ENCODE assay signal across 8 cellular contexts in genomic region chr1:247373721-247374141, GRCh38. TPM values are rescaled to one million over a fixed set of nuclear protein-coding genes. Genes with fewer than 3 reads are reported as not detected.
DNase-seq lines count a peak whose midpoint lies in the region; ATAC-seq and TF ChIP-seq lines count a peak whose summit lies in the region.

No MANE protein-coding gene starts in this region.

- H3K4me3 ChIP-seq in CD8-positive, alpha-beta T cell (ENCODE audit: low read depth, low read length), result peak overlapping the region; percentile 37
- H3K4me3 ChIP-seq in heart right ventricle, result peak overlapping the region in 8 of 10 donors; percentile 27 to 53 (median 41)

- H3K9me3 Mint-ChIP-seq in CD8-positive, alpha-beta T cell, result no peaks in the 10 kb centered on the region
- no peaks in the 10 kb centered on the region for H3K9me3 Mint-ChIP-seq in activated naive CD4-positive, alpha-beta T cell treated with anti-CD3 and anti-CD28 coated beads for 36 hours

- no peaks in the 10 kb centered on the region for H3K27me3 ChIP-seq in CD8-positive, alpha-beta T cell (ENCODE audit: insufficient read depth, low read length)
- peaks cover 0 to 14% (median 3%) of the 10 kb centered on the region in 7 donors for H3K27me3 ChIP-seq in heart right ventricle

- WGBS in heart right ventricle, 2 donors, result 8 to 15% methylated on average over 26 of the region's 26 CpGs

- peak; percentile 48 for TF ChIP-seq CTCF in CD8-positive, alpha-beta T cell (IDR thresholded peaks at IDR 0.05)
- peak in 7 of 9 donors; percentile 37 to 67 (median 56) for TF ChIP-seq CTCF in heart right ventricle (IDR thresholded peaks at IDR 0.05)

- in situ Hi-C loops in SK-MEL-5 (cut with HindIII; ENCODE audit: low pct_unique_long_range_greater_than_20kb, low sequenced_read_pairs), result no loop called here

- H3K27ac ChIP-seq in CD8-positive, alpha-beta T cell (ENCODE audit: low read depth, low read length), result no peak overlapping the region
- peak overlapping the region in 1 of 10 donors; percentile 38 for H3K27ac ChIP-seq in heart right ventricle

- POLR2A ChIA-PET in CD8-positive, alpha-beta T cell (lab: Charles Lee), result interaction anchor here (1.5 kb wide), 1 partner anchor 50 kb away, joined by 3 read pairs; no protein-coding TSS in a partner anchor

- peaks cover 6% of the 10 kb centered on the region for H3K4me1 Mint-ChIP-seq in CD8-positive, alpha-beta T cell (ENCODE audit: low read depth)
- H3K4me1 Mint-ChIP-seq in activated naive CD4-positive, alpha-beta T cell treated with anti-CD3 and anti-CD28 coated beads for 36 hours (ENCODE audit: low read depth), result peaks cover 3% of the 10 kb centered on the region

- intact Hi-C loops in CD8-positive, alpha-beta T cell (cut with DNase I, micrococcal nuclease), result loop anchor here (1.0 to 5.0 kb wide), 4 partner anchors 17 to 466 kb away; partner anchors contain the start of gene ZNF496 (in 1 of the 2)
- intact Hi-C loops in activated naive CD4-positive, alpha-beta T cell treated with anti-CD3 and anti-CD28 coated beads for 36 hours (cut with micrococcal nuclease), result loop anchor here (5.0 kb wide), 1 partner anchor 466 kb away; no protein-coding TSS in a partner anchor
- intact Hi-C loops in heart right ventricle (cut with DNase I), result loop anchor here in 5 of 10 donors (5.0 to 10.0 kb wide), 4 partner anchors 41 to 331 kb away; partner anchors contain the start of gene ZNF496 (in 2 of the 5)

- peak overlapping the region; percentile 56 for H3K4me3 Mint-ChIP-seq in CD8-positive, alpha-beta T cell
- no peak overlapping the region for H3K4me3 Mint-ChIP-seq in activated naive CD4-positive, alpha-beta T cell treated with anti-CD3 and anti-CD28 coated beads for 36 hours

- H3K36me3 Mint-ChIP-seq in CD8-positive, alpha-beta T cell, result no peaks in the 10 kb centered on the region
- no peaks in the 10 kb centered on the region for H3K36me3 Mint-ChIP-seq in activated naive CD4-positive, alpha-beta T cell treated with anti-CD3 and anti-CD28 coated beads for 36 hours (ENCODE audit: low read depth)

- no peaks in the 10 kb centered on the region for H3K4me1 ChIP-seq in CD8-positive, alpha-beta T cell (ENCODE audit: insufficient read depth, low read length)
- peaks cover 0 to 13% (median 0%) of the 10 kb centered on the region in 9 donors for H3K4me1 ChIP-seq in heart right ventricle

- H3K36me3 ChIP-seq in CD8-positive, alpha-beta T cell (ENCODE audit: insufficient read depth, low read length), result no peaks in the 10 kb centered on the region
- H3K36me3 ChIP-seq in heart right ventricle, result no peaks in the 10 kb centered on the region

- CTCF ChIA-PET in CD8-positive, alpha-beta T cell (lab: Charles Lee), result interaction anchor here (0.7 to 3.7 kb wide), 22 partner anchors 10 to 726 kb away, joined by 3 to 82 read pairs (median 5); partner anchors contain the start of gene NLRP3
- CTCF ChIA-PET in activated naive CD4-positive, alpha-beta T cell treated with anti-CD3 and anti-CD28 coated beads for 36 hours (lab: Charles Lee), result interaction anchor here (0.6 to 3.7 kb wide), 19 partner anchors 10 to 205 kb away, joined by 3 to 80 read pairs (median 4); partner anchors contain the start of gene ZNF496

- peaks cover 2% of the 10 kb centered on the region for H3K27me3 Mint-ChIP-seq in CD8-positive, alpha-beta T cell (ENCODE audit: low read depth)
- H3K27me3 Mint-ChIP-seq in activated naive CD4-positive, alpha-beta T cell treated with anti-CD3 and anti-CD28 coated beads for 36 hours (ENCODE audit: low read depth), result peaks cover 6% of the 10 kb centered on the region

- no peak overlapping the region for H3K27ac Mint-ChIP-seq in CD8-positive, alpha-beta T cell
- H3K27ac Mint-ChIP-seq in activated naive CD4-positive, alpha-beta T cell treated with anti-CD3 and anti-CD28 coated beads for 36 hours, result no peak overlapping the region

- H3K9me3 ChIP-seq in CD8-positive, alpha-beta T cell (ENCODE audit: low read length), result no peaks in the 10 kb centered on the region
- H3K9me3 ChIP-seq in heart right ventricle, result no peaks in the 10 kb centered on the region

- peak; percentile 86 for ATAC-seq in CD8-positive, alpha-beta T cell
- peak; percentile 45 for ATAC-seq in HG02571 (IDR thresholded peaks at IDR 0.05; ENCODE audit: unreplicated experiment)
- ATAC-seq in heart right ventricle, result peak; percentile 48 to 87 (median 62)
- ATAC-seq in GM18909 (IDR thresholded peaks at IDR 0.05; ENCODE audit: poor library complexity, unreplicated experiment), result no peak

- DNase-seq in CD8-positive, alpha-beta T cell, result peak; percentile 9 to 74 (median 65)
- DNase-seq in SK-MEL-5 (ENCODE audit: low read depth, low spot score), result peak; percentile 71
- DNase-seq in activated naive CD4-positive, alpha-beta T cell treated with anti-CD3 and anti-CD28 coated beads for 36 hours, result peak; percentile 74
- peak; percentile 54 to 60 for DNase-seq in heart right ventricle
- DNase-seq in smooth muscle cell of the brain vasculature (ENCODE audit: low read depth, low spot score), result peak; percentile 20
- no peak for DNase-seq in GF-D8 (lab: John Stamatoyannopoulos, UW)

RNA-seq across cellular contexts. Expression of gene ZNF496, which starts 42.1 kb away (rescaled TPM):
- total RNA-seq in CD8-positive, alpha-beta T cell, result 10 to 100 TPM; 43.4 to 47.2 TPM
- 7.9 and 9.3 TPM in 2 replicates for total RNA-seq in SK-MEL-5 (2014; rRNA removed; shearing (Covaris generic))
- 17.5 and 18.8 TPM in 2 replicates for polyA plus RNA-seq in SK-MEL-5 (2015; cell fraction: cytosol; rRNA removed)
- 17.0 and 17.8 TPM in 2 replicates for polyA plus RNA-seq in SK-MEL-5 (2015; cell fraction: nucleus; rRNA removed)
- total RNA-seq in activated naive CD4-positive, alpha-beta T cell treated with anti-CD3 and anti-CD28 coated beads for 36 hours, result 10 to 100 TPM in 1 of 2 experiments, 1 to 10 TPM in 1; 9.8 to 10.6 TPM
- 10 to 100 TPM; 11.4 to 18.4 (median 14.5) TPM for total RNA-seq in heart right ventricle
- 1 to 10 TPM; 6.2 to 7.1 TPM for polyA plus RNA-seq in heart right ventricle

RNA-seq across cellular contexts. Expression of gene NLRP3, which starts 42.2 kb away (rescaled TPM):
- total RNA-seq in CD8-positive, alpha-beta T cell, result 1 to 10 TPM; 3.7 to 4.1 TPM
- 0.16 TPM in 1 of 2 replicates, not detected in the other for total RNA-seq in SK-MEL-5 (2014; rRNA removed; shearing (Covaris generic))
- 0.41 and 0.74 TPM in 2 replicates for polyA plus RNA-seq in SK-MEL-5 (2015; cell fraction: cytosol; rRNA removed)
- polyA plus RNA-seq in SK-MEL-5 (2015; cell fraction: nucleus; rRNA removed), result 1.0 TPM in 1 of 2 replicates, not detected in the other
- total RNA-seq in activated naive CD4-positive, alpha-beta T cell treated with anti-CD3 and anti-CD28 coated beads for 36 hours, result under 1 TPM in 1 of 2 experiments, not detected in 1; 0.20 TPM
- 1 to 10 TPM in 5 of 10 donors, under 1 TPM in 5; 0.28 to 6.1 (median 1.0) TPM for total RNA-seq in heart right ventricle
- under 1 TPM; 0.37 to 0.68 TPM for polyA plus RNA-seq in heart right ventricle
